In genomic region chr1:145475369-145475915, GRCh38 we compare ENCODE assay signal across 8 cellular contexts. TPM values are rescaled to one million over a fixed set of nuclear protein-coding genes. Genes with fewer than 3 reads are reported as not detected.
DNase-seq lines count a peak whose midpoint lies in the region; ATAC-seq, FAIRE-seq and TF ChIP-seq lines count a peak whose summit lies in the region.
"Not testable (repeated sequence)": the region's sequence is repeated elsewhere in the genome, so short reads cannot be mapped to it uniquely, and the experiment has no call there.

No MANE protein-coding gene starts in this region.

- H3K4me2 ChIP-seq in IMR-90 (ENCODE audit: low read depth, low read length); endothelial cell of umbilical vein (ENCODE audit: insufficient read depth, low read length): not testable (repeated sequence)

- not testable (repeated sequence) for H2BK120ac ChIP-seq in IMR-90 (ENCODE audit: low read depth, low read length)

- BruUV-seq in IMR-90 (replicated peaks; lab: Mats Ljungman, UMichigan); endothelial cell of umbilical vein (replicated peaks; lab: Mats Ljungman, UMichigan): not testable (repeated sequence)

- not testable (repeated sequence) for H3K9me3 ChIP-seq in IMR-90 (ENCODE audit: control insufficient read depth, insufficient read depth, low read length); endothelial cell of umbilical vein (replicated peaks; ENCODE audit: control insufficient read depth, insufficient read depth, low read length); iPS-18c (ENCODE audit: control insufficient read depth, insufficient read depth, low read length)

- H3K27ac Mint-ChIP-seq in CD14-positive monocyte; activated CD4-positive, alpha-beta memory T cell treated with anti-CD3 and anti-CD28 coated beads, Interleukin-2, amount 10 ng/mL, durations not matched to agents 7 days and 5 days; neural crest cell (ENCODE audit: unreplicated experiment): not testable (repeated sequence)

- H3K27me3 ChIP-seq in IMR-90 (ENCODE audit: control insufficient read depth, insufficient read depth, low read length); endothelial cell of umbilical vein (ENCODE audit: control insufficient read depth in 2 of 2, insufficient read depth in 2 of 2, low read length in 2 of 2): not testable (repeated sequence)

- not testable (repeated sequence) for H2AFZ ChIP-seq in IMR-90 (replicated peaks; ENCODE audit: low read length, poor library complexity); endothelial cell of umbilical vein (ENCODE audit: low read depth, low read length)

- H2BK15ac ChIP-seq in IMR-90 (ENCODE audit: low read depth, low read length): not testable (repeated sequence)

- WGBS in IMR-90 (ENCODE audit: extremely low coverage in 2 of 2, insufficient read length in 1 of 2), 2 experiments: no CpG with 5 or more reads among the region's 41 CpGs

- H3K27ac ChIP-seq in IMR-90 (ENCODE audit: insufficient read depth, low read length); endothelial cell of umbilical vein (ENCODE audit: insufficient read depth, low read depth, low read length): not testable (repeated sequence)

- not testable (repeated sequence) for H3K36me3 Mint-ChIP-seq in CD14-positive monocyte; activated CD4-positive, alpha-beta memory T cell treated with anti-CD3 and anti-CD28 coated beads, Interleukin-2, amount 10 ng/mL, durations not matched to agents 7 days and 5 days (ENCODE audit: low read depth); neural crest cell (ENCODE audit: low read depth)

- not testable (repeated sequence) for H3K9me3 Mint-ChIP-seq in CD14-positive monocyte; activated CD4-positive, alpha-beta memory T cell treated with anti-CD3 and anti-CD28 coated beads, Interleukin-2, amount 10 ng/mL, durations not matched to agents 7 days and 5 days; neural crest cell

- peak; percentile 84 for ATAC-seq in IMR-90 (ENCODE audit: low read depth)

- H4K20me1 ChIP-seq in IMR-90 (ENCODE audit: insufficient read depth, low read length); endothelial cell of umbilical vein (replicated peaks; ENCODE audit: control insufficient read depth, extremely low read depth, insufficient read depth, low read length): not testable (repeated sequence)

- dilution Hi-C loops in IMR-90 (cut with HindIII; ENCODE audit: low sequenced_read_pairs, unreplicated experiment); endothelial cell of umbilical vein (cut with MboI; ENCODE audit: extremely low pct_ligation_motif_present, low sequenced_read_pairs): not testable (repeated sequence)

- H4K5ac ChIP-seq in IMR-90 (ENCODE audit: low read depth, low read length): not testable (repeated sequence)

- H2AK9ac ChIP-seq in IMR-90 (replicated peaks; ENCODE audit: low read depth, low read length, poor library complexity): not testable (repeated sequence)

- not testable (repeated sequence) for TF ChIP-seq RAD21 in IMR-90 (IDR thresholded peaks at IDR 0.05; ENCODE audit: low read length)

- not testable (repeated sequence) for H3K18ac ChIP-seq in IMR-90 (ENCODE audit: low read depth, low read length)

- H3K27me3 Mint-ChIP-seq in CD14-positive monocyte (ENCODE audit: low read depth in 3 of 3) (peaks cover 13 to 37% (median 20%) of the 10 kb centered on the region in 3 donors), neural crest cell (ENCODE audit: low read depth) (peaks cover 30% of the 10 kb centered on the region)
- H3K27me3 Mint-ChIP-seq in activated CD4-positive, alpha-beta memory T cell treated with anti-CD3 and anti-CD28 coated beads, Interleukin-2, amount 10 ng/mL, durations not matched to agents 7 days and 5 days: peaks cover 12% of the 10 kb centered on the region

- not testable (repeated sequence) for H3K9ac ChIP-seq in IMR-90 (ENCODE audit: low read depth, low read length); endothelial cell of umbilical vein (replicated peaks; ENCODE audit: extremely low read depth, insufficient read depth, low read length)

- not testable (repeated sequence) for H2BK20ac ChIP-seq in IMR-90 (ENCODE audit: low read depth, low read length)

- not testable (repeated sequence) for FAIRE-seq in endothelial cell of umbilical vein (lab: Jason Lieb, UNC)

- not testable (repeated sequence) for H3K79me2 ChIP-seq in endothelial cell of umbilical vein (ENCODE audit: control insufficient read depth, insufficient read depth, low read length)

- H3K56ac ChIP-seq in IMR-90 (ENCODE audit: extremely low read depth, insufficient read depth, low read length): not testable (repeated sequence)

- H3K9me1 ChIP-seq in IMR-90 (ENCODE audit: insufficient read depth, low read length); endothelial cell of umbilical vein (replicated peaks; ENCODE audit: control insufficient read depth, extremely low read depth, insufficient read depth, low read length): not testable (repeated sequence)

- not testable (repeated sequence) for DNase-seq in CD14-positive monocyte (ENCODE audit: low spot score); activated CD4-positive, alpha-beta memory T cell treated with anti-CD3 and anti-CD28 coated beads, Interleukin-2, amount 10 ng/mL, durations not matched to agents 7 days and 5 days
- DNase-seq in IMR-90 (peak; percentile 42), amniotic epithelial cell (ENCODE audit: low read depth) (peak; percentile 29), endothelial cell of umbilical vein (ENCODE audit: low read depth, low spot score) (peak; percentile 1), neural crest cell (ENCODE audit: low read depth, low spot score) (peak; percentile 12)
- DNase-seq in stimulated activated CD4-positive, alpha-beta T cell treated with anti-CD3 and anti-CD28 coated beads, Interleukin-4, amount 100 ng/mL, for 24 hours: peak; percentile 36

- H3K4me1 Mint-ChIP-seq in CD14-positive monocyte; activated CD4-positive, alpha-beta memory T cell treated with anti-CD3 and anti-CD28 coated beads, Interleukin-2, amount 10 ng/mL, durations not matched to agents 7 days and 5 days; neural crest cell: not testable (repeated sequence)

- CTCF ChIA-PET in IMR-90 (lab: Yijun Ruan, JAX); activated CD4-positive, alpha-beta memory T cell treated with anti-CD3 and anti-CD28 coated beads, Interleukin-2, amount 10 ng/mL, durations not matched to agents 7 days and 5 days (lab: Charles Lee); endothelial cell of umbilical vein (lab: Charles Lee): not testable (repeated sequence)

- H3K36me3 ChIP-seq in IMR-90 (ENCODE audit: control insufficient read depth, insufficient read depth, low read length); endothelial cell of umbilical vein (ENCODE audit: control insufficient read depth in 2 of 2, extremely low read depth in 1 of 2, insufficient read depth in 2 of 2, low read length in 2 of 2): not testable (repeated sequence)

- H3K79me1 ChIP-seq in IMR-90 (ENCODE audit: low read depth in 1 of 2, low read length in 2 of 2): not testable (repeated sequence)

- intact Hi-C loops in CD14-positive monocyte (cut with micrococcal nuclease); IMR-90 (cut with micrococcal nuclease); endothelial cell of umbilical vein (cut with micrococcal nuclease): not testable (repeated sequence)

- H2BK5ac ChIP-seq in IMR-90 (ENCODE audit: low read depth, low read length, poor library complexity, severe bottlenecking): not testable (repeated sequence)

- H3K4me1 ChIP-seq in IMR-90 (ENCODE audit: control insufficient read depth, insufficient read depth, low read length); endothelial cell of umbilical vein (ENCODE audit: control insufficient read depth, extremely low read depth, insufficient read depth, low read length): not testable (repeated sequence)

- not testable (repeated sequence) for H2AK5ac ChIP-seq in IMR-90 (ENCODE audit: low read depth, low read length)

- H3K14ac ChIP-seq in IMR-90 (replicated peaks; ENCODE audit: low read depth, low read length): not testable (repeated sequence)

- not testable (repeated sequence) for H4K8ac ChIP-seq in IMR-90 (ENCODE audit: low read depth in 2 of 2, low read length in 2 of 2)

- POLR2A ChIA-PET in IMR-90 (lab: Charles Lee; ENCODE audit: unreplicated experiment); activated CD4-positive, alpha-beta memory T cell treated with anti-CD3 and anti-CD28 coated beads, Interleukin-2, amount 10 ng/mL, durations not matched to agents 7 days and 5 days (lab: Charles Lee); endothelial cell of umbilical vein (lab: Charles Lee): not testable (repeated sequence)

- peak overlapping the region; percentile 26 for H3K4me3 ChIP-seq in IMR-90 (ENCODE audit: insufficient read depth, low read depth, low read length)
- H3K4me3 ChIP-seq in endothelial cell of umbilical vein (replicated peaks in 1 of 3; ENCODE audit: insufficient read depth in 1 of 3, low read depth in 1 of 3, low read length in 3 of 3): not testable (repeated sequence)
- peak overlapping the region; percentile 47; the same call in 1 of the 2 replicates for H3K4me3 ChIP-seq in iPS-18c (ENCODE audit: insufficient read depth, low read depth, low read length)

- in situ Hi-C loops in IMR-90 (cut with MboI; ENCODE audit: low sequenced_read_pairs): not testable (repeated sequence)

- TF ChIP-seq POLR2A in IMR-90 (IDR thresholded peaks at IDR 0.05; ENCODE audit: low read depth, low read length); endothelial cell of umbilical vein (IDR thresholded peaks at IDR 0.05; ENCODE audit: low read depth, low read length): not testable (repeated sequence)

- H4K91ac ChIP-seq in IMR-90 (ENCODE audit: insufficient read depth, low read depth, low read length): not testable (repeated sequence)

- not testable (repeated sequence) for H3K23ac ChIP-seq in IMR-90 (ENCODE audit: low read depth, low read length)

- H3K4me3 Mint-ChIP-seq in CD14-positive monocyte (peak overlapping the region; percentile 31 to 83), neural crest cell (peak overlapping the region; percentile 89)
- H3K4me3 Mint-ChIP-seq in activated CD4-positive, alpha-beta memory T cell treated with anti-CD3 and anti-CD28 coated beads, Interleukin-2, amount 10 ng/mL, durations not matched to agents 7 days and 5 days: peak overlapping the region; percentile 60

- H3K4ac ChIP-seq in IMR-90 (ENCODE audit: low read depth, low read length): not testable (repeated sequence)

- not testable (repeated sequence) for TF ChIP-seq CTCF in CD14-positive monocyte (IDR thresholded peaks at IDR 0.05); IMR-90 (conservative IDR thresholded peaks at IDR 0.05; ENCODE audit: low read depth, low read length); endothelial cell of umbilical vein (IDR thresholded peaks at IDR 0.05; ENCODE audit: extremely low read depth in 1 of 2, insufficient read depth in 1 of 2, low read depth in 1 of 2, low read length in 2 of 2); neural crest cell (conservative IDR thresholded peaks at IDR 0.05)

RNA-seq across cellular contexts. Expression of gene NBPF20, which starts 50.0 kb away (rescaled TPM):
- polyA plus RNA-seq in CD14-positive monocyte: not detected
- 2.9 and 3.1 TPM in 2 replicates for total RNA-seq in IMR-90 (2012; rRNA removed)
- polyA plus RNA-seq in IMR-90 (2012; rRNA removed): 2.2 and 2.6 TPM in 2 replicates
- polyA plus RNA-seq in IMR-90 (2012; cell fraction: cytosol; rRNA removed): 0.74 and 0.84 TPM in 2 replicates
- 1.6 and 7.5 TPM in 2 replicates for polyA plus RNA-seq in IMR-90 (2012; cell fraction: nucleus; rRNA removed; ENCODE audit: low replicate concordance)
- total RNA-seq in activated CD4-positive, alpha-beta memory T cell treated with anti-CD3 and anti-CD28 coated beads, Interleukin-2, amount 10 ng/mL, durations not matched to agents 7 days and 5 days: 1 to 10 TPM in 1 of 2 experiments, under 1 TPM in 1; 0.90 to 1.2 TPM
- total RNA-seq in endothelial cell of umbilical vein: 5.0 and 5.3 TPM in 2 replicates
- 2.6 TPM in 2 replicates for polyA plus RNA-seq in endothelial cell of umbilical vein
- 2.0 and 2.6 TPM in 2 replicates for polyA plus RNA-seq in endothelial cell of umbilical vein (2011; cell fraction: cytosol; rRNA removed)
- 9.3 and 10.6 TPM in 2 replicates for polyA plus RNA-seq in endothelial cell of umbilical vein (2011; cell fraction: nucleus; rRNA removed)
- 2.4 and 3.8 TPM in 2 replicates for polyA plus RNA-seq in endothelial cell of umbilical vein (2012)
- polyA minus RNA-seq in endothelial cell of umbilical vein: 6.9 and 7.0 TPM in 2 replicates
- polyA minus RNA-seq in endothelial cell of umbilical vein (2011; cell fraction: cytosol; rRNA and poly(A)+ RNA removed): 3.1 TPM
- 7.4 and 9.7 TPM in 2 replicates for polyA minus RNA-seq in endothelial cell of umbilical vein (2011; cell fraction: nucleus; rRNA and poly(A)+ RNA removed)
- total RNA-seq in neural crest cell: 4.3 and 4.7 TPM in 2 replicates
